In the genomic region with DNA sequence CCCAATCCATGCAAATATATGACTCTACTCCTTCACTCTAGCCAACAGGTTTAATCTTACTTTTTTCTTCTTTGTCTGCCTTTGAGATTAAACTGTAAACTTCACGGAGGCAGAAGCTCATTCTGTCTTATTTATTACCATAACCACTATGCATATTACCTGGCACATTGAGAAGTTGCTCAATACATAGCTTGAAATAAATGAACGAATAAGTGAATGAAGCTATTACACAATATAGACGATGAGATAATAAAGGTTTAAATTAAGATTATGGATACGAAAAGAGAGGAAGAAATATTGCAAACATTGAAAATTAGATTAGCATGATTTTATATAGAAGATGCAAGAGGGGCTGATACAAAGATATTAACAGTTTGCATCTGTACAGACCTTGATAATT, we compare ENCODE assay signal across 39 cellular contexts.
"Had no signal": no experiment of that assay in that cellular context is flagged by ENCODE, and none has a peak within 500 bp of the region (broad histone marks: within the 10 kb centered on the region; RNA-seq: fewer than 3 reads in every experiment).

No MANE protein-coding gene starts in this region.

- FAIRE-seq: astrocyte, bronchial epithelial cell had no signal

- H3K4me1 ChIP-seq: adrenal gland, ascending aorta, body of pancreas, breast epithelium had no signal

- H3K36me3 ChIP-seq: adrenal gland, ascending aorta, brain microvascular endothelial cell, breast epithelium, cardiac muscle cell had no signal

- H3K9me3 ChIP-seq: adrenal gland, ascending aorta, body of pancreas, breast epithelium had no signal

- H3K4me1 Mint-ChIP-seq: brain had no signal

- H3K27ac ChIP-seq: adrenal gland, ascending aorta, body of pancreas, brain microvascular endothelial cell, breast epithelium, cardiac muscle cell had no signal

- H3K27me3 ChIP-seq: adrenal gland, ascending aorta, body of pancreas, brain microvascular endothelial cell, breast epithelium, cardiac muscle cell had no signal

- H3K4me3 Mint-ChIP-seq: activated naive CD4-positive, alpha-beta T cell treated with anti-CD3 and anti-CD28 coated beads for 36 hours; activated naive CD4-positive, alpha-beta T cell treated with anti-CD3 and anti-CD28 coated beads, Interleukin-2, amount 10 ng/mL, durations not matched to agents 7 days and 5 days; activated naive CD4-positive, alpha-beta T cell treated with anti-CD3 and anti-CD28 coated beads, Interleukin-2, amount 50 U/mL, for 24 hours; activated naive CD8-positive, alpha-beta T cell; activated naive CD8-positive, alpha-beta T cell treated with anti-CD3 and anti-CD28 coated beads for 36 hours; activated naive CD8-positive, alpha-beta T cell treated with anti-CD3 and anti-CD28 coated beads, Interleukin-2, amount 10 ng/mL, durations not matched to agents 7 days and 5 days; activated naive CD8-positive, alpha-beta T cell treated with anti-CD3 and anti-CD28 coated beads, Interleukin-2, amount 50 U/mL, for 24 hours; activated T-cell treated with anti-CD3 and anti-CD28 coated beads, Interleukin-2, amount 50 U/mL, for 24 hours; activated T-cell treated with anti-CD3 and anti-CD28 coated beads, Interleukin-2, amount 50 U/mL, for 4 hours; activated T-cell treated with anti-CD3 and anti-CD28 coated beads, Interleukin-2, amount 50 U/mL, for 72 hours; activated T-helper 1 cell treated with anti-CD3 and anti-CD28 coated beads, Interleukin-12 subunit alpha, Interleukin-12 subunit beta, Interleukin-2, Interleukin-4 antibody, amounts not matched to agents 30 ng/mL and 10 ng/mL and 1 ng/mL, durations not matched to agents 14 hours and 24 hours and 36 hours; activated T-helper 17 cell treated with anti-CD3 and anti-CD28 coated beads, Interleukin-2, amount 50 U/mL, for 72 hours; brain; central memory CD8-positive, alpha-beta T cell had no signal

- H3K27me3 Mint-ChIP-seq: activated naive CD4-positive, alpha-beta T cell treated with anti-CD3 and anti-CD28 coated beads, Interleukin-2, amount 10 ng/mL, durations not matched to agents 7 days and 5 days; activated naive CD4-positive, alpha-beta T cell treated with anti-CD3 and anti-CD28 coated beads, Interleukin-2, amount 50 U/mL, for 24 hours; activated naive CD8-positive, alpha-beta T cell; activated naive CD8-positive, alpha-beta T cell treated with anti-CD3 and anti-CD28 coated beads for 36 hours; activated naive CD8-positive, alpha-beta T cell treated with anti-CD3 and anti-CD28 coated beads, Interleukin-2, amount 10 ng/mL, durations not matched to agents 7 days and 5 days; activated naive CD8-positive, alpha-beta T cell treated with anti-CD3 and anti-CD28 coated beads, Interleukin-2, amount 50 U/mL, for 24 hours; activated T-cell treated with anti-CD3 and anti-CD28 coated beads, Interleukin-2, amount 50 U/mL, for 24 hours; activated T-helper 17 cell treated with anti-CD3 and anti-CD28 coated beads, Interleukin-2, amount 50 U/mL, for 72 hours; central memory CD8-positive, alpha-beta T cell had no signal

- H3K27ac Mint-ChIP-seq: activated naive CD4-positive, alpha-beta T cell treated with anti-CD3 and anti-CD28 coated beads for 36 hours; activated naive CD4-positive, alpha-beta T cell treated with anti-CD3 and anti-CD28 coated beads, Interleukin-2, amount 10 ng/mL, durations not matched to agents 7 days and 5 days; activated naive CD4-positive, alpha-beta T cell treated with anti-CD3 and anti-CD28 coated beads, Interleukin-2, amount 50 U/mL, for 24 hours; activated naive CD4-positive, alpha-beta T cell treated with anti-CD3 and anti-CD28 coated beads, Interleukin-2, amount 50 U/mL, for 72 hours; activated naive CD8-positive, alpha-beta T cell; activated naive CD8-positive, alpha-beta T cell treated with anti-CD3 and anti-CD28 coated beads for 36 hours; activated naive CD8-positive, alpha-beta T cell treated with anti-CD3 and anti-CD28 coated beads, Interleukin-2, amount 10 ng/mL, durations not matched to agents 7 days and 5 days; activated naive CD8-positive, alpha-beta T cell treated with anti-CD3 and anti-CD28 coated beads, Interleukin-2, amount 50 U/mL, for 24 hours; activated T-cell treated with anti-CD3 and anti-CD28 coated beads, Interleukin-2, amount 50 U/mL, for 24 hours; activated T-cell treated with anti-CD3 and anti-CD28 coated beads, Interleukin-2, amount 50 U/mL, for 72 hours; activated T-helper 1 cell treated with anti-CD3 and anti-CD28 coated beads, Interleukin-12 subunit alpha, Interleukin-12 subunit beta, Interleukin-2, Interleukin-4 antibody, amounts not matched to agents 30 ng/mL and 10 ng/mL and 1 ng/mL, durations not matched to agents 14 hours and 24 hours and 36 hours; activated T-helper 17 cell treated with anti-CD3 and anti-CD28 coated beads, Interleukin-2, amount 50 U/mL, for 72 hours; activated T-helper 2 cell treated with anti-CD3 and anti-CD28 coated beads, Interferon-gamma antibody, Interleukin-2, Interleukin-4, amounts not matched to agents 10 μg/mL and 5 μg/mL and 100 μg/mL, durations not matched to agents 14 hours and 24 hours and 36 hours; brain had no signal

- H3K36me3 Mint-ChIP-seq: brain had no signal

- DNase-seq: activated effector memory CD4-positive, alpha-beta T cell treated with anti-CD3 and anti-CD28 coated beads, Interleukin-2, amount 50 U/mL, for 16 hours; activated effector memory CD4-positive, alpha-beta T cell treated with Interleukin-2 at 50 U/mL for 16 hours; activated gamma-delta T cell; activated gamma-delta T cell treated with Interleukin-2 at 50 U/mL for 16 hours; activated naive CD4-positive, alpha-beta T cell; activated naive CD4-positive, alpha-beta T cell treated with anti-CD3 and anti-CD28 coated beads for 36 hours; activated naive CD4-positive, alpha-beta T cell treated with anti-CD3 and anti-CD28 coated beads, Interleukin-2, amount 10 ng/mL, durations not matched to agents 7 days and 5 days; activated naive CD4-positive, alpha-beta T cell treated with anti-CD3 and anti-CD28 coated beads, Interleukin-2, amount 50 U/mL, for 16 hours; activated naive CD4-positive, alpha-beta T cell treated with Interleukin-2 at 50 U/mL for 16 hours; activated naive CD8-positive, alpha-beta T cell treated with anti-CD3 and anti-CD28 coated beads for 36 hours; activated naive CD8-positive, alpha-beta T cell treated with anti-CD3 and anti-CD28 coated beads, Interleukin-2, amount 10 ng/mL, durations not matched to agents 7 days and 5 days; activated naive CD8-positive, alpha-beta T cell treated with anti-CD3 and anti-CD28 coated beads, Interleukin-2, amount 50 U/mL, for 24 hours; activated T-cell treated with anti-CD3 and anti-CD28 coated beads, Interleukin-2, amount 50 U/mL, for 24 hours; activated T-cell treated with anti-CD3 and anti-CD28 coated beads, Interleukin-2, amount 50 U/mL, for 4 hours; activated T-cell treated with anti-CD3 and anti-CD28 coated beads, Interleukin-2, amount 50 U/mL, for 48 hours; activated T-cell treated with anti-CD3 and anti-CD28 coated beads, Interleukin-2, amount 50 U/mL, for 72 hours; adrenal gland; amniotic stem cell; amygdala; anterior cingulate cortex; aorta; body of pancreas; brain microvascular endothelial cell; caudate nucleus; central memory CD4-positive, alpha-beta T cell; cerebellar nuclear complex had no signal

- H3K9me3 Mint-ChIP-seq: activated T-cell treated with anti-CD3 and anti-CD28 coated beads, Interleukin-2, amount 50 U/mL, for 24 hours had no signal

- ATAC-seq: activated naive CD4-positive, alpha-beta T cell treated with anti-CD3 and anti-CD28 coated beads, Interleukin-2, amount 50 U/mL, for 72 hours; activated naive CD8-positive, alpha-beta T cell treated with anti-CD3 and anti-CD28 coated beads, Interleukin-2, amount 50 U/mL, for 24 hours; activated T-cell treated with anti-CD3 and anti-CD28 coated beads, Interleukin-2, amount 50 U/mL, for 4 hours; activated T-cell treated with anti-CD3 and anti-CD28 coated beads, Interleukin-2, amount 50 U/mL, for 72 hours; activated T-helper 17 cell treated with anti-CD3 and anti-CD28 coated beads, Interleukin-2, amount 50 U/mL, for 72 hours; body of pancreas had no signal

- H3K4me3 ChIP-seq: adrenal gland, ascending aorta, body of pancreas, breast epithelium, cardiac muscle cell had no signal
